In genomic region chr3:47408839-47409229, GRCh38 we compare ENCODE assay signal across 16 cellular contexts. TPM values are rescaled to one million over a fixed set of nuclear protein-coding genes. Genes with fewer than 3 reads are reported as not detected.
DNase-seq lines count a peak whose midpoint lies in the region; ATAC-seq, FAIRE-seq and TF ChIP-seq lines count a peak whose summit lies in the region.
"Had no signal": no experiment of that assay in that cellular context is flagged by ENCODE, and none has a peak within 500 bp of the region (broad histone marks: within the 10 kb centered on the region; RNA-seq: fewer than 3 reads in every experiment).

No MANE protein-coding gene starts in this region.

- 97% methylated on average over 10 of the region's 15 CpGs for WGBS in mammary epithelial cell (ENCODE audit: low coverage, missing lambda C conversion rate)
- 96% methylated on average over 15 of the region's 15 CpGs for WGBS in GM12878 (ENCODE audit: insufficient coverage, insufficient replicate concordance, low lambda C conversion rate, missing lambda C conversion rate)

- no peak overlapping the region for H2AFZ ChIP-seq in mammary epithelial cell (ENCODE audit: low read depth, low read length)
- no peak overlapping the region for H2AFZ ChIP-seq in GM12878 (ENCODE audit: control insufficient read depth, low read depth, low read length)

- no peaks in the 10 kb centered on the region for H4K20me1 ChIP-seq in mammary epithelial cell (ENCODE audit: insufficient read depth, low read length)
- H4K20me1 ChIP-seq in GM12878 (ENCODE audit: control insufficient read depth, insufficient read depth), result no peaks in the 10 kb centered on the region; the same call in 1 of the 2 replicates

- SMC1A ChIA-PET in GM12878 (lab: Charles Lee; ENCODE audit: uncharacterized antibody, unreplicated experiment), result no interaction called here

- H3K4me3 Mint-ChIP-seq in MCF 10A (ENCODE audit: unreplicated experiment), result no peak overlapping the region
- no peak overlapping the region for H3K4me3 Mint-ChIP-seq in activated naive CD8-positive, alpha-beta T cell treated with anti-CD3 and anti-CD28 coated beads, Interleukin-2, amount 50 U/mL, for 24 hours
- H3K4me3 Mint-ChIP-seq: CD8-positive, alpha-beta memory T cell had no signal

- H3K79me2 ChIP-seq in mammary epithelial cell (ENCODE audit: insufficient read depth, low read length) (peaks cover 20% of the 10 kb centered on the region), GM12878 (ENCODE audit: control insufficient read depth, insufficient read depth, low read length) (no peaks in the 10 kb centered on the region)

- TF ChIP-seq POLR2A in GM12878 (IDR thresholded peaks at IDR 0.05; ENCODE audit: low read depth, low read length), result peak; percentile 11; the same call in 1 of the 2 replicates

- TF ChIP-seq CTCF in MCF 10A (IDR thresholded peaks at IDR 0.05; ENCODE audit: unreplicated experiment), result no peak
- TF ChIP-seq CTCF in mammary epithelial cell (conservative IDR thresholded peaks at IDR 0.05 in 1 of 2, IDR thresholded peaks at IDR 0.05 in 1 of 2; ENCODE audit: extremely low read depth in 1 of 2, insufficient read depth in 1 of 2, low read depth in 1 of 2, low read length in 2 of 2), result no peak
- TF ChIP-seq CTCF in GM12878 (IDR thresholded peaks at IDR 0.05 in 2 of 3, conservative IDR thresholded peaks at IDR 0.05 in 1 of 3; ENCODE audit: control insufficient read depth in 2 of 3, extremely low read depth in 1 of 3, insufficient read depth in 1 of 3, low read depth in 3 of 3, low read length in 3 of 3), result no peak

- ATAC-seq in GM12878 (no peak), left lobe of liver (peak; percentile 3)
- ATAC-seq in activated naive CD8-positive, alpha-beta T cell treated with anti-CD3 and anti-CD28 coated beads, Interleukin-2, amount 50 U/mL, for 24 hours, result no peak

- H3K27me3 Mint-ChIP-seq in MCF 10A (ENCODE audit: insufficient read depth, unreplicated experiment), result no peaks in the 10 kb centered on the region
- H3K27me3 Mint-ChIP-seq in activated naive CD8-positive, alpha-beta T cell treated with anti-CD3 and anti-CD28 coated beads, Interleukin-2, amount 50 U/mL, for 24 hours, result no peaks in the 10 kb centered on the region
- H3K27me3 Mint-ChIP-seq: CD8-positive, alpha-beta memory T cell had no signal

- TF ChIP-seq RAD21 in GM12878 (IDR thresholded peaks at IDR 0.05; ENCODE audit: insufficient read depth, low read depth, low read length), result no peak

- no peak overlapping the region for H3K27ac Mint-ChIP-seq in MCF 10A (ENCODE audit: low read depth, unreplicated experiment)
- H3K27ac Mint-ChIP-seq in activated naive CD8-positive, alpha-beta T cell treated with anti-CD3 and anti-CD28 coated beads, Interleukin-2, amount 50 U/mL, for 24 hours, result no peak overlapping the region
- H3K27ac Mint-ChIP-seq: CD8-positive, alpha-beta memory T cell had no signal

- H3K9ac ChIP-seq in mammary epithelial cell (ENCODE audit: insufficient read depth, low read length) (no peak overlapping the region), GM12878 (ENCODE audit: control insufficient read depth, insufficient read depth, low read length) (no peak overlapping the region)
- H3K9ac ChIP-seq: BLaER1 had no signal

- H3K9me3 Mint-ChIP-seq in MCF 10A (ENCODE audit: unreplicated experiment), result no peaks in the 10 kb centered on the region
- no peaks in the 10 kb centered on the region for H3K9me3 Mint-ChIP-seq in activated naive CD8-positive, alpha-beta T cell treated with anti-CD3 and anti-CD28 coated beads, Interleukin-2, amount 50 U/mL, for 24 hours
- H3K9me3 Mint-ChIP-seq: CD8-positive, alpha-beta memory T cell had no signal

- H3K36me3 ChIP-seq in mammary epithelial cell (ENCODE audit: insufficient read depth, low read length) (peaks cover 7% of the 10 kb centered on the region), GM12878 (ENCODE audit: control insufficient read depth in 2 of 2, insufficient read depth in 2 of 2, low read length in 1 of 2) (peaks cover 18 to 62% of the 10 kb centered on the region in 2 experiments)

- peaks cover 55% of the 10 kb centered on the region for H3K36me3 Mint-ChIP-seq in MCF 10A (ENCODE audit: insufficient read depth, unreplicated experiment)
- H3K36me3 Mint-ChIP-seq in activated naive CD8-positive, alpha-beta T cell treated with anti-CD3 and anti-CD28 coated beads, Interleukin-2, amount 50 U/mL, for 24 hours (ENCODE audit: low read depth), result peaks cover 10% of the 10 kb centered on the region

- DNase-seq in MCF 10A (ENCODE audit: unreplicated experiment), result no peak
- no peak for DNase-seq in mammary epithelial cell
- DNase-seq in GM12878 (ENCODE audit: low read depth, low spot score), result no peak
- no peak for DNase-seq in left lobe of liver (ENCODE audit: low spot score)
- DNase-seq in stimulated activated CD4-positive, alpha-beta T cell treated with anti-CD3 and anti-CD28 coated beads, Interleukin-2, amount 100 ng/mL, for 24 hours, result no peak
- no peak for DNase-seq in activated naive CD8-positive, alpha-beta T cell treated with anti-CD3 and anti-CD28 coated beads, Interleukin-2, amount 50 U/mL, for 24 hours
- DNase-seq in T-helper 1 cell, result no peak
- DNase-seq: 8988T; AML-193; Caco-2; CD8-positive, alpha-beta memory T cell; DMS53 had no signal

- H3K4me3 ChIP-seq in mammary epithelial cell (replicated peaks in 1 of 3; ENCODE audit: insufficient read depth in 1 of 3, low read depth in 2 of 3, low read length in 3 of 3), result no peak overlapping the region
- H3K4me3 ChIP-seq in GM12878, result no peak overlapping the region
- H3K4me3 ChIP-seq: BLaER1 had no signal

- in situ Hi-C loops in mammary epithelial cell (cut with MboI; ENCODE audit: low sequenced_read_pairs in 2 of 2) (no loop called here), GM12878 (cut with MboI) (no loop called here)

- H3K4me1 ChIP-seq in mammary epithelial cell (ENCODE audit: insufficient read depth, low read length), result peaks cover 9% of the 10 kb centered on the region
- H3K4me1 ChIP-seq in GM12878 (ENCODE audit: control insufficient read depth, insufficient read depth, low read length), result no peaks in the 10 kb centered on the region

- intact Hi-C loops in MCF 10A (cut with micrococcal nuclease), result no loop called here
- intact Hi-C loops in mammary epithelial cell (cut with micrococcal nuclease), result no loop called here
- intact Hi-C loops in GM12878 (cut with micrococcal nuclease; ENCODE audit: unreplicated experiment), result no loop called here

- peaks cover 18% of the 10 kb centered on the region for H3K4me1 Mint-ChIP-seq in MCF 10A (ENCODE audit: insufficient read depth, unreplicated experiment)
- H3K4me1 Mint-ChIP-seq in activated naive CD8-positive, alpha-beta T cell treated with anti-CD3 and anti-CD28 coated beads, Interleukin-2, amount 50 U/mL, for 24 hours, result no peaks in the 10 kb centered on the region

- BruUV-seq in MCF 10A (replicated peaks; lab: Mats Ljungman, UMichigan) (TSS peak; percentile 19), mammary epithelial cell (replicated peaks; lab: Mats Ljungman, UMichigan) (no TSS peak), GM12878 (replicated peaks; lab: Mats Ljungman, UMichigan) (no TSS peak)

- POLR2A ChIA-PET in MCF 10A (lab: Yijun Ruan, JAX), result no interaction called here
- POLR2A ChIA-PET in GM12878 (lab: Charles Lee), result no interaction called here

- H3K27ac ChIP-seq in mammary epithelial cell (ENCODE audit: insufficient read depth, low read depth, low read length), result no peak overlapping the region
- H3K27ac ChIP-seq in GM12878 (ENCODE audit: control insufficient read depth, insufficient read depth), result no peak overlapping the region
- H3K27ac ChIP-seq: BLaER1, HL-60 had no signal

- H3K9me3 ChIP-seq in mammary epithelial cell (replicated peaks; ENCODE audit: insufficient read depth, low read length) (no peaks in the 10 kb centered on the region), GM12878 (replicated peaks; ENCODE audit: control insufficient read depth, insufficient read depth, low read length) (no peaks in the 10 kb centered on the region)
- H3K9me3 ChIP-seq: BLaER1, Caco-2 had no signal

- dilution Hi-C loops in mammary epithelial cell (cut with HindIII; ENCODE audit: low sequenced_read_pairs), result loop anchor here (5.0 kb wide), 1 partner anchor 33 kb away; no protein-coding TSS in a partner anchor

- no peak overlapping the region for H3K4me2 ChIP-seq in mammary epithelial cell (ENCODE audit: insufficient read depth, low read depth, low read length)
- no peak overlapping the region for H3K4me2 ChIP-seq in GM12878 (ENCODE audit: control insufficient read depth, insufficient read depth)
- H3K4me2 ChIP-seq: BLaER1 had no signal

- CTCF ChIA-PET in MCF 10A (lab: Yijun Ruan, JAX) (interaction anchor here (1.8 kb wide), 1 partner anchor 12 kb away, joined by 6 read pairs; no protein-coding TSS in a partner anchor), mammary epithelial cell (lab: Charles Lee; ENCODE audit: low non-redundant PET) (no interaction called here), GM12878 (lab: Yijun Ruan, JAX) (interaction anchor here (1.4 kb wide), 1 partner anchor 12 kb away, joined by 4 read pairs; no protein-coding TSS in a partner anchor)

- H3K27me3 ChIP-seq in mammary epithelial cell (ENCODE audit: insufficient read depth, low read length) (no peaks in the 10 kb centered on the region), GM12878 (replicated peaks in 1 of 2; ENCODE audit: control insufficient read depth in 2 of 2, insufficient read depth in 2 of 2, low read length in 1 of 2) (no peaks in the 10 kb centered on the region)
- H3K27me3 ChIP-seq: BLaER1 had no signal

- no peak for TF ChIP-seq EP300 in GM12878 (IDR thresholded peaks at IDR 0.05; ENCODE audit: borderline replicate concordance in 1 of 2, control insufficient read depth in 1 of 2, low read depth in 2 of 2, low read length in 2 of 2)

- no peak for FAIRE-seq in GM12878 (lab: Jason Lieb, UNC)
- FAIRE-seq: GM18507, H54 had no signal

- RAD21 ChIA-PET in GM12878 (lab: Charles Lee; ENCODE audit: unreplicated experiment), result no interaction called here

RNA-seq across cellular contexts. Expression of gene PTPN23, which starts 28.0 kb away (rescaled TPM):
- total RNA-seq in MCF 10A (2022) (44.5 and 46.9 TPM in 2 replicates), mammary epithelial cell (10 to 100 TPM; 31.3 to 46.6 TPM), GM12878 (2014; rRNA removed) (4.1 and 4.4 TPM in 2 replicates), GM12878 (2014; rRNA removed; fragmentation: Illumina TruSeq; extraction: Trizol) (3.7 and 4.2 TPM in 2 replicates), GM12878 (2021) (25.4 and 28.6 TPM in 2 replicates), left lobe of liver (20.4 TPM)
- polyA plus RNA-seq in mammary epithelial cell (2.9 TPM), GM12878 (2011; rRNA removed) (0.46 and 0.92 TPM in 2 replicates), GM12878 (2014; fragmentation: Illumina TruSeq; extraction: Trizol) (2.0 and 4.8 TPM in 2 replicates), GM12878 (2014; fragmentation: Nextera tagmentation; extraction: Ambion mirVana) (under 1 TPM; 0.44 to 0.68 TPM), GM12878 (2014; rRNA removed) (6.9 and 11.9 TPM in 2 replicates), GM12878 (2016; fragmentation: Nextera tagmentation; extraction: Ambion mirVana) (10 to 100 TPM in 1 of 2 experiments, 1 to 10 TPM in 1; 9.8 to 10.5 TPM)
- 23.6 TPM for polyA minus RNA-seq in mammary epithelial cell
- 22.8 and 24.2 TPM in 2 replicates for total RNA-seq in GM12878 (2013; cell fraction: nucleolus; rRNA removed)
- polyA plus RNA-seq in GM12878 (2011; ENCODE audit: low read depth), result 7.1 TPM
- polyA plus RNA-seq in GM12878 (2011; cell fraction: cytosol; rRNA removed), result 1.1 and 1.2 TPM in 2 replicates
- 14.9 and 23.1 TPM in 2 replicates for polyA plus RNA-seq in GM12878 (2011; cell fraction: nucleus; rRNA removed)
- 18.7 and 19.9 TPM in 2 replicates for polyA plus RNA-seq in GM12878 (2012)
- polyA minus RNA-seq in GM12878 (2011; rRNA and poly(A)+ RNA removed), result 3.5 and 9.7 TPM in 2 replicates
- 5.1 and 5.3 TPM in 2 replicates for polyA minus RNA-seq in GM12878 (2011; cell fraction: cytosol; rRNA and poly(A)+ RNA removed)
- polyA minus RNA-seq in GM12878 (2011; cell fraction: nucleus; rRNA and poly(A)+ RNA removed), result 12.0 and 20.6 TPM in 2 replicates
